1 cellular context compared by ENCODE assay signal in the genomic region with DNA sequence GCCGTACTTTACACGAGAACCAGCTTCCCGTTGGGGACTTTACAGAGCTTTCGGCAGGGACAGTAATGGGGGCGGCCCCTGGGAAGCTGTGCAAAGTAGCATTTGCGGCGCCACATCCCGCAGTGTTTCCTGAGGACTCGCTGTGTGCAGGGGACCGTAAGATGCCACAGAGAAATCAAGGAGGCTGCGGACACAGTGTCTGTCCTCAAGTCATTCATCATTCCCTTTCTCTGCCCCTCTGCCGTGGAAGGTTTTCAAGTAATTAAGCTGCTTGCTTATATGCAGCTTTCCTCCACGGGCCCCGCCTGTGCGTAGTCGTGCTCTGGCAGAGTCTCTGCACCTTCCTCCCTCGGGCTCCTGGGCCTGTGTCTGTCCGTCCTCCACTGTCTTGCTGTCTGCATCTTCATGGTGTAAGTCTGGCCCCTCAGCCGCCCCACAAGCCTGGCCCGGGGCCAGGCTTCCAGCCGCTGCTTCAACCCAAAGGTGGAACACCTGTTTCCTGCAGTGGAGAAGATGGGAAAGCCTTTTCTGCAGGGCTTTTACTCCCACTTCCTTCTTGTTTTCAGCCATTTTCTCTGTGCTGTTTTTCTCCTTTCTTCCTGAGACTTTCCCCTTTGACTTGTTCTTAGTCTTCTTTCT.
TF ChIP-seq lines count a peak whose summit lies in the region.

No MANE protein-coding gene starts in this region.

TF ChIP-seq in IMR-90, 13 proteins besides CTCF, POLR2A, EP300 and RAD21 (continued from another document):
- TF ChIP-seq, protein P1, sequence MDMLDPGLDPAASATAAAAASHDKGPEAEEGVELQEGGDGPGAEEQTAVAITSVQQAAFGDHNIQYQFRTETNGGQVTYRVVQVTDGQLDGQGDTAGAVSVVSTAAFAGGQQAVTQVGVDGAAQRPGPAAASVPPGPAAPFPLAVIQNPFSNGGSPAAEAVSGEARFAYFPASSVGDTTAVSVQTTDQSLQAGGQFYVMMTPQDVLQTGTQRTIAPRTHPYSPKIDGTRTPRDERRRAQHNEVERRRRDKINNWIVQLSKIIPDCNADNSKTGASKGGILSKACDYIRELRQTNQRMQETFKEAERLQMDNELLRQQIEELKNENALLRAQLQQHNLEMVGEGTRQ (IDR thresholded peaks at IDR 0.05; ENCODE audit: low read depth, low read length), result no peak
- TF ChIP-seq CEBPB (IDR thresholded peaks at IDR 0.05; ENCODE audit: low read depth, low read length) (no peak), RCOR1 (IDR thresholded peaks at IDR 0.05; ENCODE audit: insufficient replicate concordance, low read length) (no peak), SMC3 (IDR thresholded peaks at IDR 0.05; ENCODE audit: low read depth, low read length) (no peak), MXI1 (IDR thresholded peaks at IDR 0.05; ENCODE audit: borderline replicate concordance, low read depth, low read length) (no peak)
